Comparison of ENCODE assay signal across 1 cellular context in the genomic region with DNA sequence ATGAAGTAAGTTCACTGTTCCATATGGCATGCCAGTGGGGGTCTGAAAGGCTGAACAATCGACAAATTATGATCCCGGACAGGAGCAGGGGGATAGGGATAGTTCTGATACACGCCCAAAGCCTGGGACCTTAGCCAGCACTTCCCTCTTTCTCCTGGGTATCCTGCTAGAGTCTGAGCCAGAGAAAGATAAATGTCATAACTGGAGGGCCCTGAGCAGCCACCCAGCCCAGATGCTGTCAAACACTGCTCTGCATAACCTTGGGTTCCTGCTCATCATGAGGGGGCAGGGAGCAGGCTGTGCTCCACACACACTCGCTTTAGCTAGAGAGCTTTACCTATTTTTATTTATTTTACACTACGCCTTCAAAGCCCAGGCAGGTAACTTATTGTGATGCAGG.
TF ChIP-seq lines count a peak whose summit lies in the region.

No MANE protein-coding gene starts in this region.

TF ChIP-seq in H1, 55 proteins besides CTCF, POLR2A, EP300 and RAD21:
- TF ChIP-seq SAP30 (IDR thresholded peaks at IDR 0.05; ENCODE audit: insufficient read depth, insufficient replicate concordance, low read length) (no peak), KDM1A (IDR thresholded peaks at IDR 0.05; ENCODE audit: borderline replicate concordance, low read length) (no peak), CHD7 (IDR thresholded peaks at IDR 0.05; ENCODE audit: insufficient replicate concordance, low read length) (no peak), NANOG (IDR thresholded peaks at IDR 0.05; ENCODE audit: insufficient read depth, low read depth, low read length, poor library complexity, severe bottlenecking) (no peak), FOSL1 (IDR thresholded peaks at IDR 0.05; ENCODE audit: insufficient read depth, low read depth, low read length) (no peak), SRF (IDR thresholded peaks at IDR 0.05; ENCODE audit: low read depth, low read length) (no peak), EZH2 (IDR thresholded peaks at IDR 0.05; ENCODE audit: low read depth, low read length, severe bottlenecking) (no peak), MAFK (IDR thresholded peaks at IDR 0.05; ENCODE audit: low read depth, low read length) (no peak), SP2 (IDR thresholded peaks at IDR 0.05; ENCODE audit: low read length) (no peak), GABPA (IDR thresholded peaks at IDR 0.05; ENCODE audit: borderline replicate concordance, insufficient read depth, low read length) (no peak), HDAC2 (IDR thresholded peaks at IDR 0.05; ENCODE audit: borderline replicate concordance in 1 of 2, low read depth in 2 of 2, low read length in 2 of 2) (no peak), CHD1 (IDR thresholded peaks at IDR 0.05; ENCODE audit: low read depth, low read length) (no peak), BCL11A (IDR thresholded peaks at IDR 0.05; ENCODE audit: low read depth in 2 of 2, low read length in 2 of 2) (no peak), NRF1 (IDR thresholded peaks at IDR 0.05; ENCODE audit: low read depth, low read length) (no peak)
